19 cellular contexts compared by ENCODE assay signal in genomic region chr6:169175360-169175887, GRCh38.
"Had no signal": no experiment of that assay in that cellular context is flagged by ENCODE, and none has a peak within 500 bp of the region (broad histone marks: within the 10 kb centered on the region; RNA-seq: fewer than 3 reads in every experiment).

No MANE protein-coding gene starts in this region.

- H3K9me3 ChIP-seq: body of pancreas, esophagus squamous epithelium, neutrophil, tibial artery had no signal

- DNase-seq: activated B cell treated with CpG ODN at 0.5 μM for 24 hours; activated CD4-positive, alpha-beta memory T cell treated with anti-CD3 and anti-CD28 coated beads, Interleukin-2, amount 10 ng/mL, durations not matched to agents 7 days and 5 days; activated CD4-positive, alpha-beta T cell treated with anti-CD3 and anti-CD28 coated beads for 48 hours; activated CD8-positive, alpha-beta memory T cell treated with anti-CD3 and anti-CD28 coated beads, Interleukin-2, amount 10 ng/mL, durations not matched to agents 7 days and 5 days; activated naive CD4-positive, alpha-beta T cell treated with Interleukin-2 at 50 U/mL for 16 hours; activated naive CD8-positive, alpha-beta T cell treated with anti-CD3 and anti-CD28 coated beads, Interleukin-2, amount 10 ng/mL, durations not matched to agents 7 days and 5 days; body of pancreas; effector memory CD8-positive, alpha-beta T cell; esophagus squamous epithelium; mesendoderm; naive thymus-derived CD8-positive, alpha-beta T cell; retina; stimulated activated CD4-positive, alpha-beta T cell treated with anti-CD3 and anti-CD28 coated beads, Interleukin-2, amount 100 ng/mL, for 24 hours; stimulated activated naive CD8-positive, alpha-beta T cell treated with anti-CD3 and anti-CD28 coated beads, Interleukin-15, Interleukin-2, amounts not matched to agents 100 U/mL and 50 U/mL, for 24 hours; substantia nigra; T-helper 2 cell; tibial artery had no signal

- H3K4me1 Mint-ChIP-seq: activated B cell treated with CpG ODN at 0.5 μM for 24 hours; activated CD4-positive, alpha-beta memory T cell treated with anti-CD3 and anti-CD28 coated beads, Interleukin-2, amount 10 ng/mL, durations not matched to agents 7 days and 5 days; activated CD8-positive, alpha-beta memory T cell treated with anti-CD3 and anti-CD28 coated beads, Interleukin-2, amount 10 ng/mL, durations not matched to agents 7 days and 5 days; activated naive CD8-positive, alpha-beta T cell treated with anti-CD3 and anti-CD28 coated beads, Interleukin-2, amount 10 ng/mL, durations not matched to agents 7 days and 5 days; activated T-helper 17 cell treated with anti-CD3 and anti-CD28 coated beads, Interleukin-2, amount 50 U/mL, for 72 hours had no signal

- H3K36me3 ChIP-seq: esophagus squamous epithelium, neutrophil, tibial artery had no signal

- H3K27ac ChIP-seq: body of pancreas, esophagus squamous epithelium, neutrophil had no signal

- H3K27me3 Mint-ChIP-seq: activated naive CD8-positive, alpha-beta T cell treated with anti-CD3 and anti-CD28 coated beads, Interleukin-2, amount 10 ng/mL, durations not matched to agents 7 days and 5 days had no signal

- H3K27me3 ChIP-seq: body of pancreas, neutrophil, tibial artery had no signal

- H3K4me3 ChIP-seq: body of pancreas, esophagus squamous epithelium, tibial artery had no signal

- H3K27ac Mint-ChIP-seq: activated B cell treated with CpG ODN at 0.5 μM for 24 hours; activated CD4-positive, alpha-beta memory T cell treated with anti-CD3 and anti-CD28 coated beads, Interleukin-2, amount 10 ng/mL, durations not matched to agents 7 days and 5 days; activated CD8-positive, alpha-beta memory T cell treated with anti-CD3 and anti-CD28 coated beads, Interleukin-2, amount 10 ng/mL, durations not matched to agents 7 days and 5 days; activated naive CD8-positive, alpha-beta T cell treated with anti-CD3 and anti-CD28 coated beads, Interleukin-2, amount 10 ng/mL, durations not matched to agents 7 days and 5 days; activated T-helper 17 cell treated with anti-CD3 and anti-CD28 coated beads, Interleukin-2, amount 50 U/mL, for 72 hours; naive thymus-derived CD8-positive, alpha-beta T cell had no signal

- H3K9me3 Mint-ChIP-seq: activated B cell treated with CpG ODN at 0.5 μM for 24 hours; activated CD4-positive, alpha-beta memory T cell treated with anti-CD3 and anti-CD28 coated beads, Interleukin-2, amount 10 ng/mL, durations not matched to agents 7 days and 5 days; activated naive CD8-positive, alpha-beta T cell treated with anti-CD3 and anti-CD28 coated beads, Interleukin-2, amount 10 ng/mL, durations not matched to agents 7 days and 5 days; activated T-helper 17 cell treated with anti-CD3 and anti-CD28 coated beads, Interleukin-2, amount 50 U/mL, for 72 hours; effector memory CD8-positive, alpha-beta T cell; naive thymus-derived CD8-positive, alpha-beta T cell had no signal

- H3K4me1 ChIP-seq: body of pancreas had no signal

- H3K36me3 Mint-ChIP-seq: activated CD8-positive, alpha-beta memory T cell treated with anti-CD3 and anti-CD28 coated beads, Interleukin-2, amount 10 ng/mL, durations not matched to agents 7 days and 5 days; activated naive CD8-positive, alpha-beta T cell treated with anti-CD3 and anti-CD28 coated beads, Interleukin-2, amount 10 ng/mL, durations not matched to agents 7 days and 5 days; naive thymus-derived CD8-positive, alpha-beta T cell had no signal

- H3K4me3 Mint-ChIP-seq: activated B cell treated with CpG ODN at 0.5 μM for 24 hours; activated CD4-positive, alpha-beta memory T cell treated with anti-CD3 and anti-CD28 coated beads, Interleukin-2, amount 10 ng/mL, durations not matched to agents 7 days and 5 days; activated CD8-positive, alpha-beta memory T cell treated with anti-CD3 and anti-CD28 coated beads, Interleukin-2, amount 10 ng/mL, durations not matched to agents 7 days and 5 days; activated naive CD8-positive, alpha-beta T cell treated with anti-CD3 and anti-CD28 coated beads, Interleukin-2, amount 10 ng/mL, durations not matched to agents 7 days and 5 days; activated T-helper 17 cell treated with anti-CD3 and anti-CD28 coated beads, Interleukin-2, amount 50 U/mL, for 72 hours; effector memory CD8-positive, alpha-beta T cell; naive thymus-derived CD8-positive, alpha-beta T cell had no signal
